Comparison of ENCODE assay signal across 11 cellular contexts in genomic region chr3:186710694-186711093, GRCh38. TPM values are rescaled to one million over a fixed set of nuclear protein-coding genes. Genes with fewer than 3 reads are reported as not detected.
"Had no signal": no experiment of that assay in that cellular context is flagged by ENCODE, and none has a peak within 500 bp of the region (broad histone marks: within the 10 kb centered on the region; RNA-seq: fewer than 3 reads in every experiment).

No MANE protein-coding gene starts in this region.

RNA-seq across cellular contexts. Expression of gene KNG1, which starts 6.5 kb away (rescaled TPM):
- total RNA-seq: OCI-LY7, PC-3, PC-9, RPMI7951, SJCRH30, SJSA1, SK-MEL-5 had no signal
- polyA plus RNA-seq: SK-N-SH had no signal

RNA-seq across cellular contexts. Expression of gene HRG, which starts 44.9 kb away (rescaled TPM):
- total RNA-seq: OCI-LY7, PC-3, Peyer's patch, Right ventricle myocardium inferior, Right ventricle myocardium superior, RPMI7951, SJCRH30, SJSA1, SK-MEL-5 had no signal
- polyA plus RNA-seq: SK-N-SH had no signal
